ENCODE assay signal across 16 cellular contexts in genomic region chr7:133887459-133887858, GRCh38.
DNase-seq lines count a peak whose midpoint lies in the region; TF ChIP-seq lines count a peak whose summit lies in the region.
"Had no signal": no experiment of that assay in that cellular context is flagged by ENCODE, and none has a peak within 500 bp of the region (broad histone marks: within the 10 kb centered on the region; RNA-seq: fewer than 3 reads in every experiment).

No MANE protein-coding gene starts in this region.

- peak; percentile 35 for DNase-seq in EH (ENCODE audit: low read depth)
- DNase-seq in NCI-H69 (lab: John Stamatoyannopoulos, UW): peak; percentile 77
- DNase-seq in progenitor cell of endocrine pancreas (ENCODE audit: low spot score, unreplicated experiment): no peak
- DNase-seq in retina: no peak
- DNase-seq in amygdala (lab: John Stamatoyannopoulos, UW): no peak
- no peak for DNase-seq in ACHN
- DNase-seq: activated CD8-positive, alpha-beta T cell treated with anti-CD3 and anti-CD28 coated beads for 36 hours; GOT3; left ventricle myocardium inferior; NCI-H2171 treated with DMSO at 0.1 percent for 48 hours; NCI-H524; SJCRH30; spleen; trophoblast cell had no signal

- no peak for TF ChIP-seq CTCF in brain (conservative IDR thresholded peaks at IDR 0.05)
- TF ChIP-seq CTCF in progenitor cell of endocrine pancreas (IDR thresholded peaks at IDR 0.05; ENCODE audit: unreplicated experiment): no peak

- H3K9me3 Mint-ChIP-seq in brain (peaks cover 2 to 8% (median 4%) of the 10 kb centered on the region in 5 experiments), progenitor cell of endocrine pancreas (ENCODE audit: low read depth) (no peaks in the 10 kb centered on the region)

- H3K36me3 Mint-ChIP-seq in brain (no peaks in the 10 kb centered on the region), progenitor cell of endocrine pancreas (ENCODE audit: insufficient read depth) (peaks cover 1% of the 10 kb centered on the region)

- no peak overlapping the region for H3K4me3 Mint-ChIP-seq in brain
- H3K4me3 Mint-ChIP-seq in progenitor cell of endocrine pancreas (ENCODE audit: low read depth): no peak overlapping the region
- H3K4me3 Mint-ChIP-seq: activated CD8-positive, alpha-beta T cell treated with anti-CD3 and anti-CD28 coated beads for 36 hours; activated naive CD8-positive, alpha-beta T cell had no signal

- H3K4me1 Mint-ChIP-seq in brain (peaks cover 31% of the 10 kb centered on the region), progenitor cell of endocrine pancreas (ENCODE audit: low read depth) (peaks cover 24% of the 10 kb centered on the region)

- H3K27ac Mint-ChIP-seq in brain (peak overlapping the region in 3 of 5 experiments; percentile 0 to 64 (median 0)), progenitor cell of endocrine pancreas (peak overlapping the region; percentile 85)
- H3K27ac Mint-ChIP-seq: activated CD8-positive, alpha-beta T cell treated with anti-CD3 and anti-CD28 coated beads for 36 hours; activated naive CD8-positive, alpha-beta T cell had no signal

- in situ Hi-C loops in ACHN (cut with HindIII; ENCODE audit: low pct_ligation_motif_present, low pct_unique_long_range_greater_than_20kb, low sequenced_read_pairs): no loop called here

- no peaks in the 10 kb centered on the region for H3K27me3 Mint-ChIP-seq in brain
- no peaks in the 10 kb centered on the region for H3K27me3 Mint-ChIP-seq in progenitor cell of endocrine pancreas
- H3K27me3 Mint-ChIP-seq: activated CD8-positive, alpha-beta T cell treated with anti-CD3 and anti-CD28 coated beads for 36 hours; activated naive CD8-positive, alpha-beta T cell had no signal

Comparison
In these comparisons a context has a peak if more than half of its experiments do, and no peak if none do; other contexts are left out.
1. DNase-seq: peak in EH (single experiment) and NCI-H69 (single experiment); none in progenitor cell of endocrine pancreas (single experiment), retina (single experiment), amygdala (0 of 56) and ACHN (single experiment).